28 cellular contexts compared by ENCODE assay signal in the genomic region with DNA sequence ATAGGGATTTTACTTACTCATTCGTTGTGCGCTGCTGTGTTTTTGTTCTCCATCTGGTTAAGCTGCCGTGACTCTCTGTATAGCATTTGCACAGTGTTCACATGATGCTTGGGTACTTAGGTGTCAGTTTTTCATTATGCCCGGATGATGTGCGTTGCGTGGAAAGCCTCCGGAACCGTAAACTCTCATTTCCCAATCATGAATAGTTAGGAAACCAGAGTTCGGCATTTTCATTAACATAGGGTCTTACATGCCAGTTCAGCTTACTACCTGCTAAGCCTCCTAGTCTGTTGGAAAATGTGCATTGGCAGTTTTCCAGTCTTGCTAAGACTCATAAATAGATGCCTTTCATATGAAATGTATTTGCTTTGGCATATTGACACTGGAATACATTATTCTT.
A peak's percentile ranks its signal among the peaks of the same experiment; 100 is the strongest.
DNase-seq lines count a peak whose midpoint lies in the region; ATAC-seq and TF ChIP-seq lines count a peak whose summit lies in the region.
"Had no signal": no experiment of that assay in that cellular context is flagged by ENCODE, and none has a peak within 500 bp of the region (broad histone marks: within the 10 kb centered on the region; RNA-seq: fewer than 3 reads in every experiment).

No MANE protein-coding gene starts in this region.

- H3K27ac ChIP-seq in 22Rv1 (peak overlapping the region; percentile 46), RWPE2 (ENCODE audit: poor library complexity, severe bottlenecking) (peak overlapping the region; percentile 19)
- H3K27ac ChIP-seq: left lung, parathyroid adenoma, Peyer's patch, testis had no signal

- peaks cover 17% of the 10 kb centered on the region for H3K9me3 Mint-ChIP-seq in stimulated activated effector memory CD8-positive, alpha-beta T cell treated with anti-CD3 and anti-CD28 coated beads, Interleukin-12 subunit alpha, Interleukin-12 subunit beta, amount 100 ng/mL, for 72 hours
- H3K9me3 Mint-ChIP-seq: stimulated activated memory B cell treated with anti-CD40 and anti-IgM and Interleukin-4, amounts not matched to agents 10 μg/mL and 1 μg/mL and 100 μg/mL, for 72 hours had no signal

- peaks cover 9% of the 10 kb centered on the region for H3K4me1 ChIP-seq in RWPE2 (ENCODE audit: insufficient read depth, poor library complexity, severe bottlenecking)
- H3K4me1 ChIP-seq: left lung, Peyer's patch, testis had no signal

- H3K27me3 ChIP-seq in RWPE2 (ENCODE audit: insufficient read depth, poor library complexity, severe bottlenecking): no peaks in the 10 kb centered on the region
- H3K27me3 ChIP-seq: left lung, Peyer's patch, testis had no signal

- no peaks in the 10 kb centered on the region for H3K4me1 Mint-ChIP-seq in stimulated activated effector memory CD8-positive, alpha-beta T cell treated with anti-CD3 and anti-CD28 coated beads, Interleukin-12 subunit alpha, Interleukin-12 subunit beta, amount 100 ng/mL, for 72 hours
- H3K4me1 Mint-ChIP-seq: CD4-positive, CD25-positive, alpha-beta regulatory T cell; stimulated activated memory B cell treated with anti-CD40 and anti-IgM and Interleukin-4, amounts not matched to agents 10 μg/mL and 1 μg/mL and 100 μg/mL, for 72 hours had no signal

- intact Hi-C loops in sciatic nerve (cut with DNase I): no loop called here

- H3K36me3 Mint-ChIP-seq in stimulated activated effector memory CD8-positive, alpha-beta T cell treated with anti-CD3 and anti-CD28 coated beads, Interleukin-12 subunit alpha, Interleukin-12 subunit beta, amount 100 ng/mL, for 72 hours: no peaks in the 10 kb centered on the region
- H3K36me3 Mint-ChIP-seq: CD4-positive, CD25-positive, alpha-beta regulatory T cell; stimulated activated memory B cell treated with anti-CD40 and anti-IgM and Interleukin-4, amounts not matched to agents 10 μg/mL and 1 μg/mL and 100 μg/mL, for 72 hours; WTC11 had no signal

- DNase-seq in NCI-H1092 (lab: John Stamatoyannopoulos, UW) (peak; percentile 60), RWPE2 (ENCODE audit: low spot score) (no peak), epithelial cell of esophagus (ENCODE audit: low read depth) (peak; percentile 42), sciatic nerve (ENCODE audit: low spot score) (no peak)
- no peak for DNase-seq in stimulated activated effector memory CD8-positive, alpha-beta T cell treated with anti-CD3 and anti-CD28 coated beads, Interleukin-12 subunit alpha, Interleukin-12 subunit beta, amount 100 ng/mL, for 72 hours (ENCODE audit: low spot score in 2 of 2)
- DNase-seq: activated CD4-positive, alpha-beta T cell treated with anti-CD3 and anti-CD28 coated beads, Interleukin-2, amount 50 U/mL, for 48 hours; activated naive CD4-positive, alpha-beta T cell treated with Interleukin-2 at 50 U/mL for 16 hours; amygdala; CD4-positive, CD25-positive, alpha-beta regulatory T cell; cerebellar nuclear complex; DND-41; effector memory CD4-positive, alpha-beta T cell; head of caudate nucleus; left lung; midbrain; NCI-H2081 treated with DMSO at 0.1 percent for 48 hours; Peyer's patch; SK-N-SH; testis had no signal

- H3K4me3 Mint-ChIP-seq in stimulated activated effector memory CD8-positive, alpha-beta T cell treated with anti-CD3 and anti-CD28 coated beads, Interleukin-12 subunit alpha, Interleukin-12 subunit beta, amount 100 ng/mL, for 72 hours: no peak overlapping the region
- H3K4me3 Mint-ChIP-seq: CD4-positive, CD25-positive, alpha-beta regulatory T cell; natural killer cell treated with Interleukin-12 subunit alpha and Interleukin-12 subunit beta and Interleukin-15 and Interleukin-18, amount 100 ng/mL, for 72 hours; stimulated activated memory B cell treated with anti-CD40 and anti-IgM and Interleukin-4, amounts not matched to agents 10 μg/mL and 1 μg/mL and 100 μg/mL, for 72 hours; T-helper 2 cell treated with Interferon-gamma antibody and Interleukin-4, amounts not matched to agents 5 μg/mL and 100 μg/mL, for 36 hours; WTC11 had no signal

- ATAC-seq in RWPE2 (ENCODE audit: low read depth) (peak; percentile 84), sciatic nerve (no peak), HG02938 (IDR thresholded peaks at IDR 0.05; ENCODE audit: unreplicated experiment) (no peak)
- ATAC-seq in stimulated activated effector memory CD8-positive, alpha-beta T cell treated with anti-CD3 and anti-CD28 coated beads, Interleukin-12 subunit alpha, Interleukin-12 subunit beta, amount 100 ng/mL, for 72 hours: no peak
- ATAC-seq in activated CD4-positive, CD25-positive, alpha-beta regulatory T cell treated with anti-CD3 and anti-CD28 coated beads, Interleukin-2, amount 50 U/mL, for 24 hours: no peak
- ATAC-seq: K562; left lung; natural killer cell treated with Interleukin-12 subunit alpha and Interleukin-12 subunit beta and Interleukin-15 and Interleukin-18, amount 100 ng/mL, for 72 hours; stimulated activated memory B cell treated with anti-CD40 and anti-IgM and Interleukin-4, amounts not matched to agents 10 μg/mL and 1 μg/mL and 100 μg/mL, for 72 hours; WTC11 had no signal

- no peaks in the 10 kb centered on the region for H3K36me3 ChIP-seq in RWPE2 (ENCODE audit: low read depth)
- H3K36me3 ChIP-seq: left lung, Peyer's patch had no signal

- H3K4me3 ChIP-seq in RWPE2 (ENCODE audit: severe bottlenecking) (no peak overlapping the region), epithelial cell of esophagus (ENCODE audit: low read length) (no peak overlapping the region)
- H3K4me3 ChIP-seq: K562, left lung, Peyer's patch, testis had no signal

- H3K9me3 ChIP-seq in RWPE2 (ENCODE audit: severe bottlenecking): no peaks in the 10 kb centered on the region
- H3K9me3 ChIP-seq: Peyer's patch, SK-N-SH, testis had no signal

- H3K27ac Mint-ChIP-seq in stimulated activated effector memory CD8-positive, alpha-beta T cell treated with anti-CD3 and anti-CD28 coated beads, Interleukin-12 subunit alpha, Interleukin-12 subunit beta, amount 100 ng/mL, for 72 hours: no peak overlapping the region
- H3K27ac Mint-ChIP-seq: CD4-positive, CD25-positive, alpha-beta regulatory T cell; natural killer cell treated with Interleukin-12 subunit alpha and Interleukin-12 subunit beta and Interleukin-15 and Interleukin-18, amount 100 ng/mL, for 72 hours; stimulated activated memory B cell treated with anti-CD40 and anti-IgM and Interleukin-4, amounts not matched to agents 10 μg/mL and 1 μg/mL and 100 μg/mL, for 72 hours; T-helper 2 cell treated with Interferon-gamma antibody and Interleukin-4, amounts not matched to agents 5 μg/mL and 100 μg/mL, for 36 hours; WTC11 had no signal

- TF ChIP-seq CTCF in 22Rv1 (IDR thresholded peaks at IDR 0.05) (no peak), RWPE2 (IDR thresholded peaks at IDR 0.05; ENCODE audit: poor library complexity, severe bottlenecking) (no peak), epithelial cell of esophagus (IDR thresholded peaks at IDR 0.05; ENCODE audit: insufficient read depth, low read depth, low read length, missing control alignments) (no peak)

Comparison
In these comparisons a context has a peak if more than half of its experiments do, and no peak if none do; other contexts are left out.
1. DNase-seq: peak in NCI-H1092 (single experiment) and epithelial cell of esophagus (single experiment); none in RWPE2 (single experiment), sciatic nerve (single experiment) and stimulated activated effector memory CD8-positive, alpha-beta T cell treated with anti-CD3 and anti-CD28 coated beads, Interleukin-12 subunit alpha, Interleukin-12 subunit beta, amount 100 ng/mL, for 72 hours (0 of 2).